21 cellular contexts compared by ENCODE assay signal in the genomic region with DNA sequence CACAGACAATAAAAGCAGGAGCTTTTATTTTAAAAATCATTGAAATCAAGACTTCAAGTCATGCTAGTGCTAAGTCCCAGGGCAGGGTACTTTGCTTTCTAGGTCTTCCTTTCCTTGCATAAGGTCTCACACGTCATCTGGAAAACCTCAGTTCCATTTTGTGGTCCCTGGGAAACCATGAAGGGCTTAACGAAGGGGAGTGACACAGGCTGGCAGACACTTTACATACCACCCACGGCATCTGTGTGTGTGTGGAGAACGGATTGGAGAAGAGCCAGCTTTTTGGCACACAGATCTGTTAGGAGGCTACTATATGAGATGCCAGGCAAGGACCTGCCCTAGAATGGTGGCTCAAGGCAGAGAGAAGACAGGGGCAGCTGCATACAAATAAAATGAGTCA.
DNase-seq lines count a peak whose midpoint lies in the region; ATAC-seq, FAIRE-seq and TF ChIP-seq lines count a peak whose summit lies in the region.
"Had no signal": no experiment of that assay in that cellular context is flagged by ENCODE, and none has a peak within 500 bp of the region (broad histone marks: within the 10 kb centered on the region; RNA-seq: fewer than 3 reads in every experiment).

No MANE protein-coding gene starts in this region.

- H2AFZ ChIP-seq in neuronal stem cell (ENCODE audit: low read length), result peak overlapping the region; percentile 88

- intact Hi-C loops in pancreas (cut with DNase I), result no loop called here

- no peaks in the 10 kb centered on the region for H3K79me1 ChIP-seq in neuronal stem cell (ENCODE audit: low read depth, low read length)

- no peak overlapping the region for H4K91ac ChIP-seq in neuronal stem cell (ENCODE audit: low read depth, low read length, poor library complexity)

- no peak overlapping the region for H3K18ac ChIP-seq in neuronal stem cell (ENCODE audit: low read length)

- H3K9ac ChIP-seq in neuronal stem cell (ENCODE audit: low read depth, low read length, poor library complexity), result no peak overlapping the region

- H2BK120ac ChIP-seq in neuronal stem cell (ENCODE audit: low read depth, low read length), result no peak overlapping the region

- H3K9me3 ChIP-seq in neuronal stem cell (replicated peaks in 1 of 2; ENCODE audit: control insufficient read depth in 2 of 2, insufficient read depth in 1 of 2, low read depth in 1 of 2, low read length in 2 of 2), result no peaks in the 10 kb centered on the region
- H3K9me3 ChIP-seq in pancreas, result no peaks in the 10 kb centered on the region
- H3K9me3 ChIP-seq: Caco-2 had no signal

- FAIRE-seq in GM19239 (lab: Jason Lieb, UNC) (no peak), pancreas (lab: Jason Lieb, UNC) (no peak)
- FAIRE-seq: G401.6, H54 had no signal

- no peak overlapping the region for H3K4ac ChIP-seq in neuronal stem cell (ENCODE audit: low read length)

- H3K4me1 ChIP-seq in neuronal stem cell (ENCODE audit: control insufficient read depth in 2 of 2, insufficient read depth in 1 of 2, low read depth in 1 of 2, low read length in 2 of 2) (peaks cover 0 to 16% of the 10 kb centered on the region in 2 donors), pancreas (no peaks in the 10 kb centered on the region)
- H3K4me1 ChIP-seq: Caco-2 had no signal

- H3K14ac ChIP-seq in neuronal stem cell (ENCODE audit: low read length), result no peak overlapping the region

- no peak overlapping the region for H2BK15ac ChIP-seq in neuronal stem cell (ENCODE audit: low read length)

- H3K27ac ChIP-seq in neuronal stem cell (replicated peaks; ENCODE audit: low read length), result no peak overlapping the region
- no peak overlapping the region for H3K27ac ChIP-seq in pancreas
- H3K27ac ChIP-seq: RWPE1 had no signal

- no peak overlapping the region for H3K23ac ChIP-seq in neuronal stem cell (ENCODE audit: low read depth, low read length, poor library complexity)

- H3K36me3 ChIP-seq in neuronal stem cell (replicated peaks in 1 of 2; ENCODE audit: control insufficient read depth in 2 of 2, insufficient read depth in 2 of 2, low read length in 2 of 2) (no peaks in the 10 kb centered on the region), pancreas (no peaks in the 10 kb centered on the region)

- H3K4me2 ChIP-seq in neuronal stem cell (ENCODE audit: insufficient read depth, low read length, poor library complexity, severe bottlenecking), result no peak overlapping the region

- H3K4me3 ChIP-seq in neuronal stem cell (ENCODE audit: low read length in 2 of 2) (no peak overlapping the region), pancreas (no peak overlapping the region)

- no peak overlapping the region for H2AK5ac ChIP-seq in neuronal stem cell (ENCODE audit: low read depth, low read length)

- no CpG with 5 or more reads among the region's 4 CpGs for WGBS in neuronal stem cell (ENCODE audit: extremely low coverage in 2 of 2, insufficient read length in 2 of 2, insufficient replicate concordance in 1 of 2), 2 donors
- 77 to 80% methylated on average over 4 of the region's 4 CpGs for WGBS in pancreas, 2 donors

- ATAC-seq in GM18868 (IDR thresholded peaks at IDR 0.05; ENCODE audit: unreplicated experiment), result no peak
- ATAC-seq in pancreas, result no peak
- ATAC-seq: PC-3 had no signal

- peak; percentile 31 for DNase-seq in Daoy (ENCODE audit: low read depth)
- peak; percentile 32 for DNase-seq in LoVo (ENCODE audit: low spot score)
- peak; percentile 19 for DNase-seq in cerebellar cortex (ENCODE audit: low spot score)
- DNase-seq in neuronal stem cell (ENCODE audit: low spot score), result no peak
- no peak for DNase-seq in GM19239 (ENCODE audit: insufficient read length, low spot score)
- DNase-seq in pancreas, result no peak
- DNase-seq: ACHN, Caco-2, DMS53, HFFc6, MM.1S, NCI-H1105, NCI-H1694 treated with DMSO at 0.1 percent for 48 hours, NCI-H2107, NCI-H446, NCI-H748 treated with DMSO at 0.1 percent for 48 hours, PC-3 had no signal

- TF ChIP-seq CTCF in pancreas (IDR thresholded peaks at IDR 0.05), result no peak

- H2BK5ac ChIP-seq in neuronal stem cell (ENCODE audit: low read length), result no peak overlapping the region

- no peak overlapping the region for H2BK12ac ChIP-seq in neuronal stem cell (ENCODE audit: low read length)

- no peak overlapping the region for H4K8ac ChIP-seq in neuronal stem cell (ENCODE audit: low read depth, low read length)

- H3K27me3 ChIP-seq in neuronal stem cell (ENCODE audit: control insufficient read depth in 3 of 3, insufficient read depth in 3 of 3, low read depth in 1 of 3, low read length in 3 of 3), result peaks cover 0 to 7% (median 0%) of the 10 kb centered on the region in 3 experiments
- no peaks in the 10 kb centered on the region for H3K27me3 ChIP-seq in pancreas

Comparison
In these comparisons a context has a peak if more than half of its experiments do, and no peak if none do; other contexts are left out.
1. DNase-seq: peak in Daoy (single experiment), LoVo (single experiment) and cerebellar cortex (single experiment); none in neuronal stem cell (single experiment), GM19239 (single experiment) and pancreas (0 of 6).